ENCODE assay signal across 18 cellular contexts in the genomic region with DNA sequence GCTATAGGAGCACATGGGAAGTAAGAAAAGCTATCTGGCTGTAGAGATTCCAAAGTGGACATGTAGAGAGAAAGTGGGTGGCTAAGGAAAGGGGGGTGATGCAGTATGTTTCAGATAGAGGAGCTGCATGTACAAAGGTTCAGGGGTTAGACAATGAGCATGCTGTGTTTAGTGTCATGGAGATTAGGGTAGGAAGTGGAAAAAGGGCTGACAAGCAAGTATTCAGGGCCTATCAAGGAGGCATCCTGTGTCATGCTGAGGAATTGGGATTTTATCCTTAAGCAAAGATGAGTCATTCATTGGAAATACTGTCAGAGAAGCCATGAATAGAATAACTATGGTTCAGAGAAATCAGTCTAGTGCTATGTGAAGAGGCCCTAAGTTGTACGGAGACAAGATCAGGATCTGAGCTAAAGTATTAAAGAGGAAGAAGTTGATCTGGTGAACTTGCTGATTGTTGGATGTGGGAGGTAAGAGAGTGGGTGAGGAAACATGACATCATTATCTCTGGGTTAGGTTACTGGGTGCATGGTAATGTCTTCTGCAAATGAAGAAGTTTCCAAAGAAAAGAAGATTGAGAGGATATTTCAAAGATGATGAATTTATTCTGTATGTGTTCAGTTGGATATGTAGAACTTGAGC.
A peak's percentile ranks its signal among the peaks of the same experiment; 100 is the strongest.
DNase-seq lines count a peak whose midpoint lies in the region; ATAC-seq and TF ChIP-seq lines count a peak whose summit lies in the region.
"Had no signal": no experiment of that assay in that cellular context is flagged by ENCODE, and none has a peak within 500 bp of the region (broad histone marks: within the 10 kb centered on the region; RNA-seq: fewer than 3 reads in every experiment).

No MANE protein-coding gene starts in this region.

- peak overlapping the region; percentile 19 for H3K27ac ChIP-seq in caudate nucleus (ENCODE audit: low read depth, low read length)
- H3K27ac ChIP-seq: ascending aorta; BLaER1 treated with 17β-estradiol and CSF1 and Interleukin-3, amounts not matched to agents 10 nM and 100 nM; GM23248; heart left ventricle had no signal

- intact Hi-C loops in activated CD4-positive, alpha-beta memory T cell treated with anti-CD3 and anti-CD28 coated beads for 36 hours (cut with micrococcal nuclease): no loop called here

- CTCF ChIA-PET in activated CD4-positive, alpha-beta memory T cell treated with anti-CD3 and anti-CD28 coated beads for 36 hours (lab: Charles Lee): no interaction called here

- peaks cover 3% of the 10 kb centered on the region for H3K36me3 Mint-ChIP-seq in osteocyte (ENCODE audit: unreplicated experiment)
- no peaks in the 10 kb centered on the region for H3K36me3 Mint-ChIP-seq in activated CD4-positive, alpha-beta memory T cell treated with anti-CD3 and anti-CD28 coated beads for 36 hours
- H3K36me3 Mint-ChIP-seq: activated naive CD4-positive, alpha-beta T cell treated with anti-CD3 and anti-CD28 coated beads, Interleukin-2, amount 50 U/mL, for 72 hours had no signal

- POLR2A ChIA-PET in activated CD4-positive, alpha-beta memory T cell treated with anti-CD3 and anti-CD28 coated beads for 36 hours (lab: Charles Lee): no interaction called here

- peaks cover 13% of the 10 kb centered on the region for H3K9me3 Mint-ChIP-seq in osteocyte (ENCODE audit: unreplicated experiment)
- no peaks in the 10 kb centered on the region for H3K9me3 Mint-ChIP-seq in activated CD4-positive, alpha-beta memory T cell treated with anti-CD3 and anti-CD28 coated beads for 36 hours

- no peak overlapping the region for H3K4me3 Mint-ChIP-seq in osteocyte (ENCODE audit: unreplicated experiment)
- no peak overlapping the region for H3K4me3 Mint-ChIP-seq in activated CD4-positive, alpha-beta memory T cell treated with anti-CD3 and anti-CD28 coated beads for 36 hours

- peak; percentile 91 for DNase-seq in COLO829 (ENCODE audit: low spot score)
- DNase-seq in OCI-M1 (lab: John Stamatoyannopoulos, UW): peak; percentile 32
- peak in 4 of 61 donors; percentile 10 to 77 (median 23) for DNase-seq in caudate nucleus (lab: John Stamatoyannopoulos, UW)
- DNase-seq in iPS-NIHi7 (ENCODE audit: extremely low spot score): peak; percentile 39
- DNase-seq in osteocyte (ENCODE audit: extremely low spot score, unreplicated experiment): no peak
- DNase-seq in activated CD4-positive, alpha-beta memory T cell treated with anti-CD3 and anti-CD28 coated beads for 36 hours: no peak
- DNase-seq: GM23248; heart left ventricle; NCI-H187 treated with DMSO at 0.1 percent for 48 hours; occipital lobe; RPMI8226; SK-N-SH; stimulated activated CD8-positive, alpha-beta memory T cell treated with anti-CD3 and anti-CD28 coated beads, Interleukin-4, amount 100 ng/mL, for 48 hours had no signal

- peaks cover 4% of the 10 kb centered on the region for H3K4me1 Mint-ChIP-seq in osteocyte (ENCODE audit: unreplicated experiment)
- no peaks in the 10 kb centered on the region for H3K4me1 Mint-ChIP-seq in activated CD4-positive, alpha-beta memory T cell treated with anti-CD3 and anti-CD28 coated beads for 36 hours (ENCODE audit: low read depth)

- TF ChIP-seq CTCF in osteocyte (IDR thresholded peaks at IDR 0.05): no peak

- ATAC-seq in GM21381 (IDR thresholded peaks at IDR 0.05; ENCODE audit: unreplicated experiment): no peak
- no peak for ATAC-seq in HG03025 (IDR thresholded peaks at IDR 0.05; ENCODE audit: low FRiP score, unreplicated experiment)
- ATAC-seq: activated naive CD4-positive, alpha-beta T cell treated with anti-CD3 and anti-CD28 coated beads, Interleukin-2, amount 50 U/mL, for 72 hours; heart left ventricle had no signal

- H3K27ac Mint-ChIP-seq in osteocyte (ENCODE audit: unreplicated experiment): no peak overlapping the region
- H3K27ac Mint-ChIP-seq in activated CD4-positive, alpha-beta memory T cell treated with anti-CD3 and anti-CD28 coated beads for 36 hours: no peak overlapping the region
- H3K27ac Mint-ChIP-seq: activated naive CD4-positive, alpha-beta T cell treated with anti-CD3 and anti-CD28 coated beads, Interleukin-2, amount 50 U/mL, for 72 hours had no signal

- H3K27me3 Mint-ChIP-seq in osteocyte (ENCODE audit: unreplicated experiment): no peaks in the 10 kb centered on the region
- no peaks in the 10 kb centered on the region for H3K27me3 Mint-ChIP-seq in activated CD4-positive, alpha-beta memory T cell treated with anti-CD3 and anti-CD28 coated beads for 36 hours

Comparison
In these comparisons a context has a peak if more than half of its experiments do, and no peak if none do; other contexts are left out.
1. DNase-seq: peak in COLO829 (single experiment), OCI-M1 (single experiment) and iPS-NIHi7 (single experiment); none in osteocyte (single experiment) and activated CD4-positive, alpha-beta memory T cell treated with anti-CD3 and anti-CD28 coated beads for 36 hours (single experiment).